7 cellular contexts compared by ENCODE assay signal in genomic region chr19:49581007-49581508, GRCh38. TPM values are rescaled to one million over a fixed set of nuclear protein-coding genes. Genes with fewer than 3 reads are reported as not detected.
A peak's percentile ranks its signal among the peaks of the same experiment; 100 is the strongest.
DNase-seq lines count a peak whose midpoint lies in the region; ATAC-seq and TF ChIP-seq lines count a peak whose summit lies in the region.

Gene PRRG2 (plus strand): TSS chr19:49581316. CDS start chr19:49583220, 1,904 bp downstream.

- H2AFZ ChIP-seq in hepatocyte (peak within 1 kb of the TSS; percentile 80), smooth muscle cell (ENCODE audit: low read depth) (peak within 1 kb of the TSS; percentile 98)

- H3K36me3 Mint-ChIP-seq in activated B cell treated with CpG ODN at 0.5 μM for 24 hours (ENCODE audit: low read depth): peaks cover 15% of the 10 kb centered on the region

- peak within 1 kb of the TSS; percentile 92 for H3K4me3 Mint-ChIP-seq in activated B cell treated with CpG ODN at 0.5 μM for 24 hours

- H3F3A ChIP-seq in smooth muscle cell (ENCODE audit: low read depth): no peaks in the 10 kb centered on the region

- peak; percentile 1 for ATAC-seq in HG02642 (IDR thresholded peaks at IDR 0.05; ENCODE audit: poor library complexity, unreplicated experiment)
- ATAC-seq in activated B cell treated with CpG ODN at 0.5 μM for 24 hours (ENCODE audit: low read depth): no peak
- ATAC-seq in GM21529 (IDR thresholded peaks at IDR 0.05; ENCODE audit: unreplicated experiment): no peak
- no peak for ATAC-seq in GM19023 (IDR thresholded peaks at IDR 0.05; ENCODE audit: unreplicated experiment)

- H3K27me3 ChIP-seq in hepatocyte (no peaks in the 10 kb centered on the region), smooth muscle cell (ENCODE audit: low read depth) (no peaks in the 10 kb centered on the region)

- POLR2A ChIA-PET in activated B cell treated with CpG ODN at 0.5 μM for 24 hours (lab: Charles Lee): interaction anchor here (0.6 to 4.7 kb wide), 10 partner anchors 10 to 129 kb away, joined by 4 to 106 read pairs (median 8); partner anchors contain the start of genes ALDH16A1, PIH1D1, PRMT1 and PRR12

- no peaks in the 10 kb centered on the region for H4K20me1 ChIP-seq in hepatocyte (ENCODE audit: insufficient read depth, poor library complexity, severe bottlenecking)
- peaks cover 4% of the 10 kb centered on the region for H4K20me1 ChIP-seq in smooth muscle cell (ENCODE audit: low read depth)

- H3K4me2 ChIP-seq in hepatocyte: peak within 1 kb of the TSS; percentile 72
- H3K4me2 ChIP-seq in smooth muscle cell: peak within 1 kb of the TSS; percentile 94

- CTCF ChIA-PET in activated B cell treated with CpG ODN at 0.5 μM for 24 hours (lab: Charles Lee): interaction anchor here (0.6 to 2.8 kb wide), 4 partner anchors 9 to 100 kb away, joined by 3 to 18 read pairs (median 4); no protein-coding TSS in a partner anchor

- peaks cover 40% of the 10 kb centered on the region for H3K79me2 ChIP-seq in hepatocyte
- peaks cover 39% of the 10 kb centered on the region for H3K79me2 ChIP-seq in smooth muscle cell (ENCODE audit: low read depth)

- H3K36me3 ChIP-seq in hepatocyte (replicated peaks; ENCODE audit: insufficient read depth, low read depth) (no peaks in the 10 kb centered on the region), smooth muscle cell (ENCODE audit: low read depth) (no peaks in the 10 kb centered on the region)

- H3K27ac ChIP-seq in hepatocyte (peak within 1 kb of the TSS; percentile 58), smooth muscle cell (ENCODE audit: low read depth) (peak within 1 kb of the TSS; percentile 40)

- intact Hi-C loops in activated B cell treated with CpG ODN at 0.5 μM for 24 hours (cut with micrococcal nuclease): no loop called here

- H3K27ac Mint-ChIP-seq in activated B cell treated with CpG ODN at 0.5 μM for 24 hours: peak within 1 kb of the TSS; percentile 84

- 57% methylated on average over 15 of the region's 15 CpGs for WGBS in hepatocyte (ENCODE audit: low lambda C conversion rate, missing lambda C conversion rate)
- WGBS in smooth muscle cell (ENCODE audit: low lambda C conversion rate): 55% methylated on average over 15 of the region's 15 CpGs

- H3K9me3 ChIP-seq in hepatocyte (ENCODE audit: low read depth) (no peaks in the 10 kb centered on the region), smooth muscle cell (replicated peaks; ENCODE audit: low read depth) (no peaks in the 10 kb centered on the region)

- H3K9me3 Mint-ChIP-seq in activated B cell treated with CpG ODN at 0.5 μM for 24 hours: no peaks in the 10 kb centered on the region

- DNase-seq in activated B cell treated with CpG ODN at 0.5 μM for 24 hours (no peak), hepatocyte (ENCODE audit: low spot score) (peak; percentile 52), smooth muscle cell (lab: John Stamatoyannopoulos, UW; ENCODE audit: unreplicated experiment) (no peak), NCI-H524 (lab: John Stamatoyannopoulos, UW) (no peak)

- peak within 1 kb of the TSS; percentile 88 for H3K9ac ChIP-seq in smooth muscle cell (ENCODE audit: low read depth)

- H3K4me1 ChIP-seq in hepatocyte (ENCODE audit: insufficient read depth) (peaks cover 10% of the 10 kb centered on the region), smooth muscle cell (ENCODE audit: low read depth) (peaks cover 4% of the 10 kb centered on the region)

- H3K4me3 ChIP-seq in hepatocyte (peak within 1 kb of the TSS; percentile 52), smooth muscle cell (peak within 1 kb of the TSS; percentile 76)

- no peaks in the 10 kb centered on the region for H3K27me3 Mint-ChIP-seq in activated B cell treated with CpG ODN at 0.5 μM for 24 hours

- peaks cover 24% of the 10 kb centered on the region for H3K4me1 Mint-ChIP-seq in activated B cell treated with CpG ODN at 0.5 μM for 24 hours

- no peaks in the 10 kb centered on the region for H3K9me2 ChIP-seq in hepatocyte (replicated peaks; ENCODE audit: insufficient read depth)

- TF ChIP-seq CTCF in activated B cell treated with CpG ODN at 0.5 μM for 24 hours (IDR thresholded peaks at IDR 0.05) (no peak), hepatocyte (IDR thresholded peaks at IDR 0.05; ENCODE audit: poor library complexity) (no peak), smooth muscle cell (IDR thresholded peaks at IDR 0.05; ENCODE audit: borderline replicate concordance, insufficient read depth, poor library complexity, severe bottlenecking) (no peak)

RNA-seq across cellular contexts. Expression of gene PRRG2, which starts in this region (rescaled TPM):
- total RNA-seq in activated B cell treated with CpG ODN at 0.5 μM for 24 hours: 1.8 and 2.2 TPM in 2 replicates
- total RNA-seq in hepatocyte: 6.0 and 10.2 TPM in 2 replicates
- 4.0 and 4.3 TPM in 2 replicates for polyA plus RNA-seq in hepatocyte
- 13.5 TPM in 1 of 2 replicates, not detected in the other for total RNA-seq in smooth muscle cell
- polyA plus RNA-seq in smooth muscle cell: 0.24 and 1.0 TPM in 2 replicates
